15 cellular contexts compared by ENCODE assay signal in the genomic region with DNA sequence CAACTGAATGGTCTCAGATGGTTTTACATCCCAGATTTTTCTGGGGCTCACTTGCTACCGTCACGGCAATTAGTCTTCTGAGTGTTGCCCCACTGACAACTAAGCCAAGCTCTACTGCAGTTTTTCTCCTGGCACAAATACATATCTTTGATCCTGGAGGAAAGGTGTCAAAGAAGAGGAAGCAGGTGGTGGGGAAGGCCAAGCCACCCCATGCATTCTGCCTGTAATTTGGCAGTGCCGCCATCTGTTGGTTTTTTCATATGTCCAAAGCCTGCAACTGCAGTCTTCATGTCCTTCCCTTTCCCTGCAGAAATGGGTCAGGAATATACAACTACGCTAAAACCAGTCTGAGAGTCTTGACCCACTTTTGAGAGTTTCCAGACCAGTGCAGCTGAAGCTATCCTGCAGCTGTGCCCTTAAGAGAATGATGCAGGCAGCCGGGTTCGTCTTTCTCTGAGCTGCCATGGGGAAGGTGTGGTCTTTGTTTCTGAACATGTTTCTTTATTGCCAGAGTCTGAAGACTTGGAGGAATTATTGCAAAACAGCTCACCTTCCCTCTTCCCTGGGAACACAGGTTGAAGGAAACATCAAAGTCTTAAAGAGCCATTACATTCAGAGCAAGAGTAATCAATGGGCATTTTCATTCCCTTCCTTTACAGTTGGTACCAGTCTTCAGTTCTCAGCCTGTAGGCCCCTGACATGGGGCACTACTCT.
"Had no signal": no experiment of that assay in that cellular context is flagged by ENCODE, and none has a peak within 500 bp of the region (broad histone marks: within the 10 kb centered on the region; RNA-seq: fewer than 3 reads in every experiment).

No MANE protein-coding gene starts in this region.

- H3K4me3 ChIP-seq: body of pancreas, coronary artery, hepatocyte, left lung had no signal

- H3K36me3 ChIP-seq: left lung had no signal

- H3K79me2 ChIP-seq: hepatocyte had no signal

- H2AFZ ChIP-seq: hepatocyte had no signal

- ATAC-seq: activated CD8-positive, alpha-beta T cell treated with anti-CD3 and anti-CD28 coated beads for 36 hours; activated T-helper 17 cell treated with anti-CD3 and anti-CD28 coated beads, Interleukin-2, amount 50 U/mL, for 72 hours; body of pancreas; left lung had no signal

- H3K9me3 ChIP-seq: body of pancreas, left lung had no signal

- DNase-seq: activated CD4-positive, alpha-beta T cell treated with anti-CD3 and anti-CD28 coated beads for 48 hours; activated CD4-positive, CD25-positive, alpha-beta regulatory T cell; activated CD8-positive, alpha-beta T cell treated with anti-CD3 and anti-CD28 coated beads for 36 hours; activated naive CD4-positive, alpha-beta T cell treated with Interleukin-2 at 50 U/mL for 16 hours; activated T-cell treated with anti-CD3 and anti-CD28 coated beads, Interleukin-2, amount 50 U/mL, for 1 hour; body of pancreas; central memory CD4-positive, alpha-beta T cell; islet precursor cell; left lung; stimulated activated CD4-positive, alpha-beta T cell treated with anti-CD3 and anti-CD28 coated beads, Interleukin-15, amount 100 ng/mL, for 24 hours; stimulated activated CD4-positive, alpha-beta T cell treated with anti-CD3 and anti-CD28 coated beads, Interleukin-2, amount 100 ng/mL, for 48 hours; T1000 had no signal

- H3K4me1 ChIP-seq: left lung had no signal

- H3K27ac ChIP-seq: body of pancreas, coronary artery, hepatocyte, left lung had no signal

- H3K27me3 ChIP-seq: body of pancreas, hepatocyte, left lung had no signal

- H3K4me2 ChIP-seq: hepatocyte had no signal
